Comparison of ENCODE assay signal across 21 cellular contexts in genomic region chr4:168888715-168889215, GRCh38.
"Had no signal": no experiment of that assay in that cellular context is flagged by ENCODE, and none has a peak within 500 bp of the region (broad histone marks: within the 10 kb centered on the region; RNA-seq: fewer than 3 reads in every experiment).

No MANE protein-coding gene starts in this region.

- H3K27me3 ChIP-seq: adrenal gland, body of pancreas, foreskin keratinocyte, thyroid gland, uterus had no signal

- H3K9me3 ChIP-seq: adrenal gland, body of pancreas, thyroid gland, uterus had no signal

- H3K9me3 Mint-ChIP-seq: activated CD4-positive, alpha-beta memory T cell treated with anti-CD3 and anti-CD28 coated beads, Interleukin-2, amount 10 ng/mL, durations not matched to agents 7 days and 5 days; activated naive CD4-positive, alpha-beta T cell treated with anti-CD3 and anti-CD28 coated beads, Interleukin-2, amount 50 U/mL, for 24 hours; activated T-cell treated with anti-CD3 and anti-CD28 coated beads, Interleukin-2, amount 50 U/mL, for 4 hours; central memory CD8-positive, alpha-beta T cell; natural killer cell treated with Interleukin-12 subunit alpha and Interleukin-12 subunit beta and Interleukin-15 and Interleukin-18, amount 100 ng/mL, for 72 hours; stimulated activated effector memory CD8-positive, alpha-beta T cell treated with anti-CD3 and anti-CD28 coated beads, Interleukin-12 subunit alpha, Interleukin-12 subunit beta, amount 100 ng/mL, for 72 hours; WTC11 had no signal

- H3K27me3 Mint-ChIP-seq: activated CD4-positive, alpha-beta memory T cell treated with anti-CD3 and anti-CD28 coated beads, Interleukin-2, amount 10 ng/mL, durations not matched to agents 7 days and 5 days; activated naive CD4-positive, alpha-beta T cell treated with anti-CD3 and anti-CD28 coated beads, Interleukin-2, amount 50 U/mL, for 24 hours; central memory CD8-positive, alpha-beta T cell; natural killer cell treated with Interleukin-12 subunit alpha and Interleukin-12 subunit beta and Interleukin-15 and Interleukin-18, amount 100 ng/mL, for 72 hours had no signal

- H3K36me3 Mint-ChIP-seq: natural killer cell treated with Interleukin-12 subunit alpha and Interleukin-12 subunit beta and Interleukin-15 and Interleukin-18, amount 100 ng/mL, for 72 hours; stimulated activated effector memory CD8-positive, alpha-beta T cell treated with anti-CD3 and anti-CD28 coated beads, Interleukin-12 subunit alpha, Interleukin-12 subunit beta, amount 100 ng/mL, for 72 hours had no signal

- DNase-seq: activated CD4-positive, alpha-beta memory T cell treated with anti-CD3 and anti-CD28 coated beads, Interleukin-2, amount 10 ng/mL, durations not matched to agents 7 days and 5 days; activated CD4-positive, alpha-beta T cell treated with anti-CD3 and anti-CD28 coated beads for 4 hours; activated effector memory CD4-positive, alpha-beta T cell treated with anti-CD3 and anti-CD28 coated beads, Interleukin-2, amount 50 U/mL, for 16 hours; activated T-cell treated with anti-CD3 and anti-CD28 coated beads, Interleukin-2, amount 50 U/mL, for 4 hours; adrenal gland; body of pancreas; cortex of kidney; effector CD8-positive, alpha-beta T cell; foreskin keratinocyte; head of caudate nucleus; left cardiac atrium; mammary epithelial cell; occipital lobe; SW 1271; thyroid gland; uterus had no signal

- H3K4me3 ChIP-seq: adrenal gland, body of pancreas, thyroid gland, uterus had no signal

- H3K4me1 Mint-ChIP-seq: activated CD4-positive, alpha-beta memory T cell treated with anti-CD3 and anti-CD28 coated beads, Interleukin-2, amount 10 ng/mL, durations not matched to agents 7 days and 5 days; activated naive CD4-positive, alpha-beta T cell treated with anti-CD3 and anti-CD28 coated beads, Interleukin-2, amount 50 U/mL, for 24 hours; central memory CD8-positive, alpha-beta T cell; stimulated activated effector memory CD8-positive, alpha-beta T cell treated with anti-CD3 and anti-CD28 coated beads, Interleukin-12 subunit alpha, Interleukin-12 subunit beta, amount 100 ng/mL, for 72 hours had no signal

- H3K27ac Mint-ChIP-seq: activated CD4-positive, alpha-beta memory T cell treated with anti-CD3 and anti-CD28 coated beads, Interleukin-2, amount 10 ng/mL, durations not matched to agents 7 days and 5 days; activated naive CD4-positive, alpha-beta T cell treated with anti-CD3 and anti-CD28 coated beads, Interleukin-2, amount 50 U/mL, for 24 hours; natural killer cell treated with Interleukin-12 subunit alpha and Interleukin-12 subunit beta and Interleukin-15 and Interleukin-18, amount 100 ng/mL, for 72 hours; stimulated activated effector memory CD8-positive, alpha-beta T cell treated with anti-CD3 and anti-CD28 coated beads, Interleukin-12 subunit alpha, Interleukin-12 subunit beta, amount 100 ng/mL, for 72 hours; WTC11 had no signal

- H3K4me3 Mint-ChIP-seq: activated CD4-positive, alpha-beta memory T cell treated with anti-CD3 and anti-CD28 coated beads, Interleukin-2, amount 10 ng/mL, durations not matched to agents 7 days and 5 days; activated naive CD4-positive, alpha-beta T cell treated with anti-CD3 and anti-CD28 coated beads, Interleukin-2, amount 50 U/mL, for 24 hours; activated T-cell treated with anti-CD3 and anti-CD28 coated beads, Interleukin-2, amount 50 U/mL, for 4 hours; central memory CD8-positive, alpha-beta T cell; natural killer cell treated with Interleukin-12 subunit alpha and Interleukin-12 subunit beta and Interleukin-15 and Interleukin-18, amount 100 ng/mL, for 72 hours; stimulated activated effector memory CD8-positive, alpha-beta T cell treated with anti-CD3 and anti-CD28 coated beads, Interleukin-12 subunit alpha, Interleukin-12 subunit beta, amount 100 ng/mL, for 72 hours; WTC11 had no signal

- ATAC-seq: activated T-cell treated with anti-CD3 and anti-CD28 coated beads, Interleukin-2, amount 50 U/mL, for 4 hours; body of pancreas; foreskin keratinocyte; left cardiac atrium; natural killer cell treated with Interleukin-12 subunit alpha and Interleukin-12 subunit beta and Interleukin-15 and Interleukin-18, amount 100 ng/mL, for 72 hours; stimulated activated effector memory CD8-positive, alpha-beta T cell treated with anti-CD3 and anti-CD28 coated beads, Interleukin-12 subunit alpha, Interleukin-12 subunit beta, amount 100 ng/mL, for 72 hours; WTC11 had no signal

- H3K36me3 ChIP-seq: uterus had no signal

- H3K27ac ChIP-seq: adrenal gland, body of pancreas, foreskin keratinocyte, thyroid gland had no signal
